Comparison of ENCODE assay signal across 8 cellular contexts in genomic region chr7:154039466-154040165, GRCh38. TPM values are rescaled to one million over a fixed set of nuclear protein-coding genes. Genes with fewer than 3 reads are reported as not detected.
DNase-seq lines count a peak whose midpoint lies in the region; ATAC-seq, FAIRE-seq and TF ChIP-seq lines count a peak whose summit lies in the region.
"Not testable (repeated sequence)": the region's sequence is repeated elsewhere in the genome, so short reads cannot be mapped to it uniquely, and the experiment has no call there.

No MANE protein-coding gene starts in this region.

- CTCF ChIA-PET in activated CD4-positive, alpha-beta T cell treated with anti-CD3 and anti-CD28 coated beads, Interleukin-2, amount 10 ng/mL, durations not matched to agents 7 days and 5 days (lab: Charles Lee): not testable (repeated sequence)

- ATAC-seq in GM19438 (IDR thresholded peaks at IDR 0.05; ENCODE audit: low read depth, unreplicated experiment): peak; percentile 68
- peak; percentile 89 for ATAC-seq in HG02852 (IDR thresholded peaks at IDR 0.05; ENCODE audit: unreplicated experiment)
- peak; percentile 73 for ATAC-seq in HG03558 (IDR thresholded peaks at IDR 0.05; ENCODE audit: extremely low read depth, unreplicated experiment)

- peak in 27 of 56 donors; percentile 12 to 53 (median 33) for TF ChIP-seq CTCF in dorsolateral prefrontal cortex (IDR thresholded peaks at IDR 0.05 in 54 of 56, conservative IDR thresholded peaks at IDR 0.05 in 2 of 56; ENCODE audit: low read depth in 1 of 56, partially characterized antibody in 56 of 56)
- TF ChIP-seq CTCF in testis (IDR thresholded peaks at IDR 0.05): not testable (repeated sequence)

- H3K27me3 Mint-ChIP-seq in activated CD4-positive, alpha-beta T cell treated with anti-CD3 and anti-CD28 coated beads, Interleukin-2, amount 10 ng/mL, durations not matched to agents 7 days and 5 days: not testable (repeated sequence)

- H3K27ac Mint-ChIP-seq in activated CD4-positive, alpha-beta T cell treated with anti-CD3 and anti-CD28 coated beads, Interleukin-2, amount 10 ng/mL, durations not matched to agents 7 days and 5 days: not testable (repeated sequence)

- not testable (repeated sequence) for H3K36me3 ChIP-seq in testis (ENCODE audit: low read depth, missing control alignments)

- not testable (repeated sequence) for TF ChIP-seq POLR2A in GM12892 (IDR thresholded peaks at IDR 0.05; ENCODE audit: low read depth, low read length); testis (IDR thresholded peaks at IDR 0.05)

- H3K27me3 ChIP-seq in dorsolateral prefrontal cortex, testis: not testable (repeated sequence)

- H3K36me3 Mint-ChIP-seq in activated CD4-positive, alpha-beta T cell treated with anti-CD3 and anti-CD28 coated beads, Interleukin-2, amount 10 ng/mL, durations not matched to agents 7 days and 5 days (ENCODE audit: low read depth): not testable (repeated sequence)

- H3K4me3 ChIP-seq in dorsolateral prefrontal cortex, testis: not testable (repeated sequence)

- not testable (repeated sequence) for H3K4me1 Mint-ChIP-seq in activated CD4-positive, alpha-beta T cell treated with anti-CD3 and anti-CD28 coated beads, Interleukin-2, amount 10 ng/mL, durations not matched to agents 7 days and 5 days

- not testable (repeated sequence) for H3K4me3 Mint-ChIP-seq in activated CD4-positive, alpha-beta T cell treated with anti-CD3 and anti-CD28 coated beads, Interleukin-2, amount 10 ng/mL, durations not matched to agents 7 days and 5 days

- 0 to 1% methylated on average over 1 to 8 of the region's 13 CpGs for WGBS in testis, 2 donors

- intact Hi-C loops in dorsolateral prefrontal cortex (cut with DNase I); testis (cut with DNase I; ENCODE audit: low total_unique reads): not testable (repeated sequence)

- POLR2A ChIA-PET in activated CD4-positive, alpha-beta T cell treated with anti-CD3 and anti-CD28 coated beads, Interleukin-2, amount 10 ng/mL, durations not matched to agents 7 days and 5 days (lab: Charles Lee): not testable (repeated sequence)

- H3K9me3 ChIP-seq in testis: not testable (repeated sequence)

- peak; percentile 40 for FAIRE-seq in GM12892 (lab: Jason Lieb, UNC)

- H3K9me3 Mint-ChIP-seq in activated CD4-positive, alpha-beta T cell treated with anti-CD3 and anti-CD28 coated beads, Interleukin-2, amount 10 ng/mL, durations not matched to agents 7 days and 5 days: not testable (repeated sequence)

- DNase-seq in GM12892 (ENCODE audit: insufficient read length): not testable (repeated sequence)
- DNase-seq in activated CD4-positive, alpha-beta T cell treated with anti-CD3 and anti-CD28 coated beads, Interleukin-2, amount 10 ng/mL, durations not matched to agents 7 days and 5 days: peak; percentile 17
- DNase-seq in dorsolateral prefrontal cortex (peak in 7 of 10 donors; percentile 54 to 87 (median 70)), mucosa of gallbladder (ENCODE audit: low spot score) (peak; percentile 45), testis (peak; percentile 74)

- H3K27ac ChIP-seq in dorsolateral prefrontal cortex, testis: not testable (repeated sequence)

- not testable (repeated sequence) for H3K4me1 ChIP-seq in testis

RNA-seq across cellular contexts. Expression of gene DPP6, which starts 12.6 kb away (rescaled TPM):
- not detected for polyA plus RNA-seq in GM12892 (2012; ENCODE audit: missing spikeins)
- total RNA-seq in activated CD4-positive, alpha-beta T cell treated with anti-CD3 and anti-CD28 coated beads, Interleukin-2, amount 10 ng/mL, durations not matched to agents 7 days and 5 days: not detected
- total RNA-seq in dorsolateral prefrontal cortex: 100 to 1,000 TPM in 112 of 120 experiments, 10 to 100 TPM in 8; 68.5 to 231 (median 146) TPM
- 0.35 TPM for total RNA-seq in mucosa of gallbladder
- 10 to 100 TPM; 52.8 to 78.3 TPM for total RNA-seq in testis
- polyA plus RNA-seq in testis (ENCODE audit: insufficient read depth, low read depth, low replicate concordance): 26.0 TPM

Comparison
In these comparisons a context has a peak if more than half of its experiments do, and no peak if none do; other contexts are left out.
1. RNA of gene DPP6, which starts 12.6 kb away (total RNA-seq): 68.5 to 231 TPM in dorsolateral prefrontal cortex and 52.8 to 78.3 TPM in testis; 0.35 TPM in mucosa of gallbladder (single experiment) and not detected in activated CD4-positive, alpha-beta T cell treated with anti-CD3 and anti-CD28 coated beads, Interleukin-2, amount 10 ng/mL, durations not matched to agents 7 days and 5 days; every median in the first group is over 10 times any median in the second.
2. Peak in every context shown above with its lines, with median percentiles within 50 percentile points of each other: ATAC-seq.